In genomic region chr22:39456262-39457046, GRCh38 we compare ENCODE assay signal across 1 cellular context.
TF ChIP-seq lines count a peak whose summit lies in the region.

Gene MGAT3, plus strand, starts transcription at chr22:39457012. Its CDS starts 30,336 bp downstream, at chr22:39487348.

TF ChIP-seq in GM23338, 12 proteins besides CTCF, POLR2A, EP300 and RAD21 (continued from another document):
- TF ChIP-seq ZNF462 (CRISPR knock-in tag; IDR thresholded peaks at IDR 0.05) (no peak), REST (IDR thresholded peaks at IDR 0.05; ENCODE audit: unreplicated experiment) (no peak), ZNF331 (CRISPR knock-in tag; IDR thresholded peaks at IDR 0.05; ENCODE audit: low read depth) (no peak)
